In the genomic region with DNA sequence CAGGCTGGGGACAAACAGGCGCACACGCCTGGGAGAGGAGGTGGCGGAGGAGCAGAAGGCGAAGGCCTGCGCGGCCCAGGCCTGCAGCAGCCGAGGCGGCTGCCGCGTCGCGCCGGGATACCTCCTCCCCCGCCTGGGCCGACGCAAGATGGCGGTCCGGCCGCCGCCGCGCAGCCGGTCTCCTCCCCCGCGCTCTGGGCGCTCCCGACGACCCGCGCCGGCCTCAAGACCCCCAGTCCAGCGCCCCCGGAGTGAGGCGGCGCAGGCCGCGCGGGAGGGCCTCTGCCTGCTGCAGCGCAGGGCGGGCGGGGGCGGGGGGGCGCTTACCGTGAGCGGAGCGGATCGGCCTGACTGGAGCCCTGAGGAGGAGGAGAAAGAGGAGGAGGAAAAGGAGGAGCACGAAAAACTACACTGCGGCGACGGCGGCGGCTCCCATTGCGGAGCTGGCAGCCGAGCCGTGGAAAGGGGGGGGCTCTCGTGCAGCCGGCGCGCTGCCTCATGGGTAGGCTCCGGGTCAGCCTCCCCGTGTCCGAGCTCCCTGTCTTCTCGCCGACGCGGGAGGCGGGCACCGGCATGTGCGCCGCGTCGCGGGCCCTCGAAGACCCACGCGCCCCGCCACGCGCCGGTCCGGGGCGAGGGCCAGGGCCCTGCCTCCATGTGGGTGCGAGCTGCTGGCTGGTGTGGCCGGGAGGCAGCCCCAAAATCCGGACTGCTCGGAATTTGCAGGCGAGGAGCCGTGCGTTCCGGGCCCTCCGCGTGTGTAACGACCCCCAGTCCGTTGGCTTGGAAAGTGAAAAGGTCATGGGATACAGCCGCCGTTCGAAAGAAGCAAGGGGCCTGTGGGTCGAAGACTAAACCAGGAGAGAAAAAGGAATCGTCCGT, we compare ENCODE assay signal across 1 cellular context.
TF ChIP-seq lines count a peak whose summit lies in the region.

A gene with protein sequence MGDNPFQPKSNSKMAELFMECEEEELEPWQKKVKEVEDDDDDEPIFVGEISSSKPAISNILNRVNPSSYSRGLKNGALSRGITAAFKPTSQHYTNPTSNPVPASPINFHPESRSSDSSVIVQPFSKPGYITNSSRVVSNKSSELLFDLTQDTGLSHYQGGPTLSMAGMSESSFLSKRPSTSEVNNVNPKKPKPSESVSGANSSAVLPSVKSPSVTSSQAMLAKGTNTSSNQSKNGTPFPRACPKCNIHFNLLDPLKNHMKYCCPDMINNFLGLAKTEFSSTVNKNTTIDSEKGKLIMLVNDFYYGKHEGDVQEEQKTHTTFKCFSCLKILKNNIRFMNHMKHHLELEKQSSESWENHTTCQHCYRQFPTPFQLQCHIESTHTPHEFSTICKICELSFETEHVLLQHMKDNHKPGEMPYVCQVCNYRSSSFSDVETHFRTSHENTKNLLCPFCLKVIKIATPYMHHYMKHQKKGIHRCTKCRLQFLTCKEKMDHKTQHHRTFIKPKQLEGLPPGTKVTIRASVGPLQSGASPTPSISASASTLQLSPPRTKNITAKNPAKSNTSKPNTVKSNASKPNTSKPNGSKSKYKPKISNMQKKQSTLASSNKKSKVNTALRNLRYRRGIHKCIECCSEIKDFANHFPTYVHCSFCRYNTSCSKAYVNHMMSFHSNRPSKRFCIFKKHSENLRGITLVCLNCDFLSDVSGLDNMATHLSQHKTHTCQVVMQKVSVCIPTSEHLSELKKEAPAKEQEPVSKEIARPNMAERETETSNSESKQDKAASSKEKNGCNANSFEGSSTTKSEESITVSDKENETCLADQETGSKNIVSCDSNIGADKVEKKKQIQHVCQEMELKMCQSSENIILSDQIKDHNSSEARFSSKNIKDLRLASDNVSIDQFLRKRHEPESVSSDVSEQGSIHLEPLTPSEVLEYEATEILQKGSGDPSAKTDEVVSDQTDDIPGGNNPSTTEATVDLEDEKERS (minus strand): TSS at position 379 of the 882 bp plus-strand sequence. CDS start 26,400 bp downstream, outside the sequence.

TF ChIP-seq in H1, 55 proteins besides CTCF, POLR2A, EP300 and RAD21 (continued from another document):
- TF ChIP-seq EGR1 (IDR thresholded peaks at IDR 0.05; ENCODE audit: borderline replicate concordance, low read depth, low read length) (peak; percentile 78; the same call in 1 of the 2 replicates), JUND (IDR thresholded peaks at IDR 0.05; ENCODE audit: low read length) (no peak), SP2 (IDR thresholded peaks at IDR 0.05; ENCODE audit: low read length) (no peak), SIX5 (IDR thresholded peaks at IDR 0.05; ENCODE audit: low read depth, low read length) (no peak), BCL11A (IDR thresholded peaks at IDR 0.05; ENCODE audit: low read depth in 2 of 2, low read length in 2 of 2) (no peak), POU5F1 (IDR thresholded peaks at IDR 0.05; ENCODE audit: low read depth, low read length) (no peak), GTF2F1 (IDR thresholded peaks at IDR 0.05; ENCODE audit: borderline replicate concordance, low read depth, low read length) (peak; percentile 83), SUZ12 (IDR thresholded peaks at IDR 0.05; ENCODE audit: low read length) (no peak), CHD1 (IDR thresholded peaks at IDR 0.05; ENCODE audit: low read depth, low read length) (no peak), KDM1A (IDR thresholded peaks at IDR 0.05; ENCODE audit: borderline replicate concordance, low read length) (peak; percentile 68; the same call in 1 of the 2 replicates), FOSL1 (IDR thresholded peaks at IDR 0.05; ENCODE audit: insufficient read depth, low read depth, low read length) (no peak), SP4 (IDR thresholded peaks at IDR 0.05; ENCODE audit: low read length) (no peak), TCF12 (IDR thresholded peaks at IDR 0.05; ENCODE audit: low read depth, low read length) (peak; percentile 36; the same call in 1 of the 2 replicates)
